8 cellular contexts compared by ENCODE assay signal in the genomic region with DNA sequence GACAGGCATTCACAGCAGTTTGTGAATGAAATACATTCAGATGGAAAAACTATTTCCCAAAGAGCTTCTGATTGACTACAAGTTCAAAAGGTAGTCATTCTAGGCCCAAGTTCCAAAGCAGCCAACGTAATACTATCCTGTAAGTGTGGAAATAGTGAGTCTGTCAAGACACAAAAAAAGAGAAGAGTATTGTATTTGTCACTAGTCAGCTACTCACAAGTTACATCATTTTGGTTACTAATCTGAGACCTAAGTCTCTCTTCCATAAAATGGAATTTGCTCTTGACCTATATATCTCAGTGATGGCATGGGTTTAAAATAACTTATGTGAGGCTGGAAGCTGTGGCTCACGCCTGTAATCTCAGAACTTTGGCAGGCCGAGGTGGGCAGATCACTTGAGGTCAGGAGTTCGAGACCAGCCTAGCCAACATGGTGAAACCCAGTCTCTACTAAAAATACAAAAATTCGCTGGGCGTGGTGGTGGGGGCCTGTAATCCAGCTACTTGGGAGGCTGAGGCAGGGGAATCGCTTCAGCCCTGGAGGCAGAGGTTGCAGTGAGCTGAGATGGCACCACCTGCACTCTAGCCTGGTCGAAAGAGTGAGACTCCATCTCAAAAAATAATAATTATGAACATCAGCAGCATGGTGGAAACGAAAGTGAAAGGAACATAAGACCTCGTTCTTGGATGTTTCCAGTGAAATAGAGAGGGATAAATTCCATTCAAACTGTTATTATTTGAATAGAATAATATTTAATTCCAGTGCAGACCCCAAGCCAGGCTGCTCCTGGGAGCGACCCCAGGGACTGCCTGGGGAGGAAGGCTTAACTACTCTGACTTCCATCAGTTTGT. TPM values are rescaled to one million over a fixed set of nuclear protein-coding genes. Genes with fewer than 3 reads are reported as not detected.
DNase-seq lines count a peak whose midpoint lies in the region; ATAC-seq, FAIRE-seq and TF ChIP-seq lines count a peak whose summit lies in the region.

No MANE protein-coding gene starts in this region.

- ATAC-seq in HG02623 (IDR thresholded peaks at IDR 0.05; ENCODE audit: unreplicated experiment): no peak

- H3K4me1 ChIP-seq in BLaER1 treated with 17β-estradiol and CSF1 and Interleukin-3, amounts not matched to agents 10 nM and 100 nM: peaks cover 33 to 41% (median 35%) of the 10 kb centered on the region in 10 experiments

- peak overlapping the region; percentile 37 to 99 (median 82); a peak in 17 of 20 replicates for H3K4me3 ChIP-seq in BLaER1 treated with 17β-estradiol and CSF1 and Interleukin-3, amounts not matched to agents 10 nM and 100 nM
- no peak overlapping the region for H3K4me3 ChIP-seq in bronchial epithelial cell (ENCODE audit: low read depth, low read length)

- FAIRE-seq in bronchial epithelial cell (lab: Jason Lieb, UNC): no peak

- no peak overlapping the region for H3K27ac Mint-ChIP-seq in nephron progenitor cell

- H3K4me3 Mint-ChIP-seq in nephron progenitor cell: peak overlapping the region; percentile 28

- peaks cover 0 to 88% (median 20%) of the 10 kb centered on the region in 11 experiments; a peak in 17 of 22 replicates for H4K20me1 ChIP-seq in BLaER1 treated with 17β-estradiol and CSF1 and Interleukin-3, amounts not matched to agents 10 nM and 100 nM

- no peaks in the 10 kb centered on the region for H3K27me3 Mint-ChIP-seq in nephron progenitor cell (ENCODE audit: low read depth, poor library complexity)

- H3K36me3 Mint-ChIP-seq in nephron progenitor cell (ENCODE audit: low read depth): peaks cover 38% of the 10 kb centered on the region

- H3K9ac ChIP-seq in BLaER1 treated with 17β-estradiol and CSF1 and Interleukin-3, amounts not matched to agents 10 nM and 100 nM: peak overlapping the region; percentile 39 to 99 (median 95); a peak in 20 of 22 replicates

- peaks cover 6 to 21% (median 10%) of the 10 kb centered on the region in 11 experiments; a peak in 14 of 22 replicates for H3K36me3 ChIP-seq in BLaER1 treated with 17β-estradiol and CSF1 and Interleukin-3, amounts not matched to agents 10 nM and 100 nM
- H3K36me3 ChIP-seq in bronchial epithelial cell (ENCODE audit: control insufficient read depth, insufficient read depth, low read length): no peaks in the 10 kb centered on the region

- H3K4me1 Mint-ChIP-seq in nephron progenitor cell: peaks cover 44% of the 10 kb centered on the region

- no peak for TF ChIP-seq CTCF in bronchial epithelial cell (IDR thresholded peaks at IDR 0.05; ENCODE audit: insufficient read depth, low read length, severe bottlenecking)
- no peak for TF ChIP-seq CTCF in nephron progenitor cell (IDR thresholded peaks at IDR 0.05)

- no peaks in the 10 kb centered on the region for H3K27me3 ChIP-seq in BLaER1 treated with 17β-estradiol and CSF1 and Interleukin-3, amounts not matched to agents 10 nM and 100 nM
- no peaks in the 10 kb centered on the region for H3K27me3 ChIP-seq in bronchial epithelial cell (ENCODE audit: control insufficient read depth, insufficient read depth, low read length)

- peaks cover 18% of the 10 kb centered on the region for H3K9me3 Mint-ChIP-seq in nephron progenitor cell

- H3K9me3 ChIP-seq in BLaER1 treated with 17β-estradiol and CSF1 and Interleukin-3, amounts not matched to agents 10 nM and 100 nM (replicated peaks in 1 of 11): peaks cover 0 to 7% (median 6%) of the 10 kb centered on the region in 11 experiments; a peak in 7 of 22 replicates

- DNase-seq in MV-4-11 (lab: John Stamatoyannopoulos, UW): peak; percentile 73
- DNase-seq in bronchial epithelial cell (ENCODE audit: low read depth): peak; percentile 41
- DNase-seq in nephron progenitor cell: no peak
- no peak for DNase-seq in HuH-7 (ENCODE audit: low spot score)
- no peak for DNase-seq in NCI-H510A treated with DMSO at 0.1 percent for 48 hours (lab: John Stamatoyannopoulos, UW)
- no peak for DNase-seq in mucosa of gallbladder (ENCODE audit: low spot score)

- H3K27ac ChIP-seq in BLaER1 treated with 17β-estradiol and CSF1 and Interleukin-3, amounts not matched to agents 10 nM and 100 nM: peak overlapping the region in 10 of 11 experiments; percentile 2 to 99 (median 68); a peak in 20 of 22 replicates

- H3K4me2 ChIP-seq in BLaER1 treated with 17β-estradiol and CSF1 and Interleukin-3, amounts not matched to agents 10 nM and 100 nM: peak overlapping the region; percentile 85 to 98 (median 97)

RNA-seq across cellular contexts. Expression of a gene that starts 2.9 kb away (rescaled TPM):
- total RNA-seq in bronchial epithelial cell: 25.0 and 72.2 TPM in 2 replicates
- 60.7 TPM for total RNA-seq in mucosa of gallbladder

RNA-seq across cellular contexts. Expression of a gene that starts 3.2 kb away (rescaled TPM):
- total RNA-seq in bronchial epithelial cell (3.9 and 8.6 TPM in 2 replicates), mucosa of gallbladder (9.3 TPM)

RNA-seq across cellular contexts. Expression of a gene that starts 31.8 kb away (rescaled TPM):
- 41.3 and 42.5 TPM in 2 replicates for total RNA-seq in bronchial epithelial cell
- total RNA-seq in mucosa of gallbladder: 28.9 TPM

Comparison
In these comparisons a context has a peak if more than half of its experiments do, and no peak if none do; other contexts are left out.
1. DNase-seq: peak in MV-4-11 (single experiment) and bronchial epithelial cell (single experiment); none in nephron progenitor cell (single experiment), HuH-7 (single experiment), NCI-H510A treated with DMSO at 0.1 percent for 48 hours (single experiment) and mucosa of gallbladder (single experiment).